In genomic region chr13:113445791-113446487, GRCh38 we compare ENCODE assay signal across 15 cellular contexts. TPM values are rescaled to one million over a fixed set of nuclear protein-coding genes. Genes with fewer than 3 reads are reported as not detected.
DNase-seq lines count a peak whose midpoint lies in the region; ATAC-seq and TF ChIP-seq lines count a peak whose summit lies in the region.
"Had no signal": no experiment of that assay in that cellular context is flagged by ENCODE, and none has a peak within 500 bp of the region (broad histone marks: within the 10 kb centered on the region; RNA-seq: fewer than 3 reads in every experiment).

No MANE protein-coding gene starts in this region.

- no peak overlapping the region for H2AK5ac ChIP-seq in IMR-90 (ENCODE audit: low read depth, low read length)

- H3K36me3 Mint-ChIP-seq in activated naive CD4-positive, alpha-beta T cell treated with anti-CD3 and anti-CD28 coated beads, Interleukin-2, amount 10 ng/mL, durations not matched to agents 7 days and 5 days = no peaks in the 10 kb centered on the region

- H3K27ac Mint-ChIP-seq in activated naive CD4-positive, alpha-beta T cell treated with anti-CD3 and anti-CD28 coated beads, Interleukin-2, amount 10 ng/mL, durations not matched to agents 7 days and 5 days = no peak overlapping the region

- H3K4ac ChIP-seq in IMR-90 (ENCODE audit: low read depth, low read length) = no peak overlapping the region

- H3K4me1 Mint-ChIP-seq in activated naive CD4-positive, alpha-beta T cell treated with anti-CD3 and anti-CD28 coated beads, Interleukin-2, amount 10 ng/mL, durations not matched to agents 7 days and 5 days = no peaks in the 10 kb centered on the region

- intact Hi-C loops in IMR-90 (cut with micrococcal nuclease) = no loop called here
- intact Hi-C loops in A673 (cut with micrococcal nuclease; ENCODE audit: unreplicated experiment) = no loop called here

- CTCF ChIA-PET in IMR-90 (lab: Yijun Ruan, JAX) (no interaction called here), A673 (lab: Charles Lee) (no interaction called here), HEK293T (lab: Yijun Ruan, JAX) (no interaction called here)
- CTCF ChIA-PET in activated naive CD4-positive, alpha-beta T cell treated with anti-CD3 and anti-CD28 coated beads, Interleukin-2, amount 10 ng/mL, durations not matched to agents 7 days and 5 days (lab: Charles Lee) = interaction anchor here (0.6 kb wide), 1 partner anchor 263 kb away, joined by 3 read pairs; no protein-coding TSS in a partner anchor

- WGBS in IMR-90 (ENCODE audit: extremely low coverage in 2 of 2, insufficient read length in 1 of 2), 2 experiments = 39% methylated on average over 5 of the region's 19 CpGs; no CpG with 5 or more reads in 1 of the 2 experiments

- H3K4me3 Mint-ChIP-seq in activated naive CD4-positive, alpha-beta T cell treated with anti-CD3 and anti-CD28 coated beads, Interleukin-2, amount 10 ng/mL, durations not matched to agents 7 days and 5 days = no peak overlapping the region

- POLR2A ChIA-PET in IMR-90 (lab: Charles Lee; ENCODE audit: unreplicated experiment) (no interaction called here), A673 (lab: Charles Lee; ENCODE audit: low non-redundant PET) (no interaction called here), HEK293T (lab: Yijun Ruan, JAX) (no interaction called here)

- H3K4me2 ChIP-seq in BLaER1 treated with 17β-estradiol and CSF1 and Interleukin-3, amounts not matched to agents 10 nM and 100 nM = peak overlapping the region; percentile 72 to 99 (median 88)
- H3K4me2 ChIP-seq in IMR-90 (ENCODE audit: low read depth, low read length) = no peak overlapping the region

- H3K23ac ChIP-seq in IMR-90 (ENCODE audit: low read depth, low read length) = no peak overlapping the region

- no peak overlapping the region for H3K18ac ChIP-seq in IMR-90 (ENCODE audit: low read depth, low read length)

- H3K9ac ChIP-seq in BLaER1 treated with 17β-estradiol and CSF1 and Interleukin-3, amounts not matched to agents 10 nM and 100 nM = peak overlapping the region in 8 of 11 experiments; percentile 24 to 70 (median 58); a peak in 14 of 22 replicates
- no peak overlapping the region for H3K9ac ChIP-seq in IMR-90 (ENCODE audit: low read depth, low read length)

- H2BK15ac ChIP-seq in IMR-90 (ENCODE audit: low read depth, low read length) = no peak overlapping the region

- DNase-seq in IMR-90 = no peak
- peak; percentile 67 for DNase-seq in globus pallidus (ENCODE audit: low spot score)
- DNase-seq in A673 (ENCODE audit: low spot score) = no peak
- no peak for DNase-seq in HEK293T (ENCODE audit: extremely low spot score)
- DNase-seq in activated naive CD4-positive, alpha-beta T cell treated with anti-CD3 and anti-CD28 coated beads, Interleukin-2, amount 10 ng/mL, durations not matched to agents 7 days and 5 days = no peak
- no peak for DNase-seq in foreskin fibroblast
- DNase-seq: activated naive CD4-positive, alpha-beta T cell; islet precursor cell; NCI-H510A treated with DMSO at 0.1 percent for 48 hours; stimulated activated naive CD8-positive, alpha-beta T cell treated with anti-CD3 and anti-CD28 coated beads, Interleukin-15, Interleukin-2, amounts not matched to agents 100 U/mL and 50 U/mL, for 24 hours had no signal

- H2BK120ac ChIP-seq in IMR-90 (ENCODE audit: low read depth, low read length) = no peak overlapping the region

- no peaks in the 10 kb centered on the region for H4K20me1 ChIP-seq in BLaER1 treated with 17β-estradiol and CSF1 and Interleukin-3, amounts not matched to agents 10 nM and 100 nM
- no peaks in the 10 kb centered on the region for H4K20me1 ChIP-seq in IMR-90 (ENCODE audit: insufficient read depth, low read length)

- no peak overlapping the region for H4K91ac ChIP-seq in IMR-90 (ENCODE audit: insufficient read depth, low read depth, low read length)

- peak overlapping the region; percentile 16 for H2AK9ac ChIP-seq in IMR-90 (replicated peaks; ENCODE audit: low read depth, low read length, poor library complexity)

- TF ChIP-seq POLR2A in IMR-90 (IDR thresholded peaks at IDR 0.05; ENCODE audit: low read depth, low read length) = no peak

- H2BK20ac ChIP-seq in IMR-90 (ENCODE audit: low read depth, low read length) = no peak overlapping the region

- no TSS peak for BruUV-seq in IMR-90 (replicated peaks; lab: Mats Ljungman, UMichigan)
- BruUV-seq in A673 (replicated peaks; lab: Mats Ljungman, UMichigan) = no TSS peak

- H3K4me3 ChIP-seq in BLaER1 treated with 17β-estradiol and CSF1 and Interleukin-3, amounts not matched to agents 10 nM and 100 nM = peak overlapping the region in 1 of 10 experiments; percentile 35; a peak in 2 of 20 replicates
- H3K4me3 ChIP-seq in IMR-90 (ENCODE audit: insufficient read depth, low read depth, low read length) (no peak overlapping the region), A673 (ENCODE audit: low read depth, low read length, poor library complexity, severe bottlenecking) (no peak overlapping the region), foreskin fibroblast (ENCODE audit: low read depth in 1 of 2, low read length in 2 of 2) (no peak overlapping the region)
- H3K4me3 ChIP-seq: K562, SJSA1 had no signal

- no peak overlapping the region for H2AFZ ChIP-seq in IMR-90 (replicated peaks; ENCODE audit: low read length, poor library complexity)

- no peaks in the 10 kb centered on the region for H3K27me3 ChIP-seq in BLaER1 treated with 17β-estradiol and CSF1 and Interleukin-3, amounts not matched to agents 10 nM and 100 nM
- H3K27me3 ChIP-seq in IMR-90 (ENCODE audit: control insufficient read depth, insufficient read depth, low read length) (no peaks in the 10 kb centered on the region), A673 (replicated peaks; ENCODE audit: insufficient read depth, low read depth, low read length, poor library complexity) (no peaks in the 10 kb centered on the region)
- H3K27me3 ChIP-seq: neutrophil, SJSA1 had no signal

- no peak overlapping the region for H3K14ac ChIP-seq in IMR-90 (replicated peaks; ENCODE audit: low read depth, low read length)

- H3K27me3 Mint-ChIP-seq in activated naive CD4-positive, alpha-beta T cell treated with anti-CD3 and anti-CD28 coated beads, Interleukin-2, amount 10 ng/mL, durations not matched to agents 7 days and 5 days = no peaks in the 10 kb centered on the region

- H3K27ac ChIP-seq in BLaER1 treated with 17β-estradiol and CSF1 and Interleukin-3, amounts not matched to agents 10 nM and 100 nM = peak overlapping the region in 8 of 11 experiments; percentile 43 to 85 (median 66); a peak in 16 of 22 replicates
- H3K27ac ChIP-seq in IMR-90 (ENCODE audit: insufficient read depth, low read length) (no peak overlapping the region), A673 (ENCODE audit: low read depth, low read length, poor library complexity, severe bottlenecking) (no peak overlapping the region)
- H3K27ac ChIP-seq: neutrophil, SJSA1 had no signal

- 0 out of 22 replicates have a peak, but pooled peaks cover 0 to 11% (median 0%) of the 10 kb centered on the region in 11 experiments for H3K36me3 ChIP-seq in BLaER1 treated with 17β-estradiol and CSF1 and Interleukin-3, amounts not matched to agents 10 nM and 100 nM
- H3K36me3 ChIP-seq in IMR-90 (ENCODE audit: control insufficient read depth, insufficient read depth, low read length) (peaks cover 7% of the 10 kb centered on the region; the same call in 1 of the 2 replicates), A673 (ENCODE audit: insufficient read depth, low read length, poor library complexity, severe bottlenecking) (no peaks in the 10 kb centered on the region)
- H3K36me3 ChIP-seq: neutrophil, SJSA1 had no signal

- in situ Hi-C loops in IMR-90 (cut with MboI; ENCODE audit: low sequenced_read_pairs) = no loop called here

- no peak overlapping the region for H3K56ac ChIP-seq in IMR-90 (ENCODE audit: extremely low read depth, insufficient read depth, low read length)

- H4K8ac ChIP-seq in IMR-90 (ENCODE audit: low read depth in 2 of 2, low read length in 2 of 2) = no peak overlapping the region

- TF ChIP-seq CTCF in IMR-90 (conservative IDR thresholded peaks at IDR 0.05; ENCODE audit: low read depth, low read length) (no peak), A673 (conservative IDR thresholded peaks at IDR 0.05; ENCODE audit: low read depth, low read length) (no peak), foreskin fibroblast (IDR thresholded peaks at IDR 0.05; ENCODE audit: low read depth, low read length) (no peak)

- dilution Hi-C loops in IMR-90 (cut with HindIII; ENCODE audit: low sequenced_read_pairs, unreplicated experiment) = no loop called here

- H3K9me1 ChIP-seq in IMR-90 (ENCODE audit: insufficient read depth, low read length) = peaks cover 6% of the 10 kb centered on the region

- TF ChIP-seq RAD21 in IMR-90 (IDR thresholded peaks at IDR 0.05; ENCODE audit: low read length) = no peak

- no peak overlapping the region for H4K5ac ChIP-seq in IMR-90 (ENCODE audit: low read depth, low read length)

- peak; percentile 55 for ATAC-seq in GM21423 (IDR thresholded peaks at IDR 0.05; ENCODE audit: unreplicated experiment)
- ATAC-seq in IMR-90 (ENCODE audit: low read depth) = peak; percentile 24
- ATAC-seq: K562; stimulated activated naive CD8-positive, alpha-beta T cell treated with anti-CD3 and anti-CD28 coated beads, Interleukin-15, Interleukin-2, amounts not matched to agents 100 U/mL and 50 U/mL, for 24 hours had no signal

- no peak overlapping the region for H2BK5ac ChIP-seq in IMR-90 (ENCODE audit: low read depth, low read length, poor library complexity, severe bottlenecking)

- H3K4me1 ChIP-seq in BLaER1 treated with 17β-estradiol and CSF1 and Interleukin-3, amounts not matched to agents 10 nM and 100 nM = peaks cover 43 to 77% (median 66%) of the 10 kb centered on the region in 10 experiments
- no peaks in the 10 kb centered on the region for H3K4me1 ChIP-seq in IMR-90 (ENCODE audit: control insufficient read depth, insufficient read depth, low read length)
- peaks cover 17% of the 10 kb centered on the region for H3K4me1 ChIP-seq in A673 (ENCODE audit: insufficient read depth, low read length, poor library complexity, severe bottlenecking)

- no peaks in the 10 kb centered on the region for H3K9me3 ChIP-seq in BLaER1 treated with 17β-estradiol and CSF1 and Interleukin-3, amounts not matched to agents 10 nM and 100 nM (replicated peaks in 1 of 11)
- H3K9me3 ChIP-seq in IMR-90 (ENCODE audit: control insufficient read depth, insufficient read depth, low read length) (no peaks in the 10 kb centered on the region), A673 (ENCODE audit: low read depth, low read length, poor library complexity, severe bottlenecking) (no peaks in the 10 kb centered on the region)
- H3K9me3 ChIP-seq: neutrophil, SJSA1 had no signal

- peaks cover 7% of the 10 kb centered on the region for H3K9me3 Mint-ChIP-seq in activated naive CD4-positive, alpha-beta T cell treated with anti-CD3 and anti-CD28 coated beads, Interleukin-2, amount 10 ng/mL, durations not matched to agents 7 days and 5 days

- peaks cover 0 to 5% of the 10 kb centered on the region in 2 experiments; a peak in 1 of 4 replicates for H3K79me1 ChIP-seq in IMR-90 (ENCODE audit: low read depth in 1 of 2, low read length in 2 of 2)

RNA-seq across cellular contexts. Expression of gene ADPRHL1, which starts 7.3 kb away (rescaled TPM):
- total RNA-seq in IMR-90 (2012; rRNA removed) (0.28 and 0.36 TPM in 2 replicates), A673 (2021) (3.9 and 4.4 TPM in 2 replicates)
- polyA plus RNA-seq in IMR-90 (2012; rRNA removed) = 0.67 and 0.69 TPM in 2 replicates
- 0.65 and 0.70 TPM in 2 replicates for polyA plus RNA-seq in IMR-90 (2012; cell fraction: cytosol; rRNA removed)
- polyA plus RNA-seq in IMR-90 (2012; cell fraction: nucleus; rRNA removed; ENCODE audit: low replicate concordance) = 3.2 and 4.4 TPM in 2 replicates

RNA-seq across cellular contexts. Expression of gene DCUN1D2, which starts 44.6 kb away (rescaled TPM):
- total RNA-seq in IMR-90 (2012; rRNA removed) (6.9 and 8.1 TPM in 2 replicates), A673 (2021) (38.6 and 44.8 TPM in 2 replicates)
- polyA plus RNA-seq in IMR-90 (2012; rRNA removed) = 7.9 and 11.5 TPM in 2 replicates
- 4.2 and 6.5 TPM in 2 replicates for polyA plus RNA-seq in IMR-90 (2012; cell fraction: cytosol; rRNA removed)
- polyA plus RNA-seq in IMR-90 (2012; cell fraction: nucleus; rRNA removed; ENCODE audit: low replicate concordance) = 43.9 and 65.7 TPM in 2 replicates

Comparison
In these comparisons a context has a peak if more than half of its experiments do, and no peak if none do; other contexts are left out.
1. H3K27ac ChIP-seq: peak in BLaER1 treated with 17β-estradiol and CSF1 and Interleukin-3, amounts not matched to agents 10 nM and 100 nM (8 of 11); none in IMR-90 (single experiment) and A673 (single experiment).